2 cellular contexts compared by ENCODE assay signal in genomic region chr6:6583836-6584235, GRCh38.
TF ChIP-seq lines count a peak whose summit lies in the region.

No MANE protein-coding gene starts in this region.

TF ChIP-seq in HepG2, 621 proteins besides CTCF, POLR2A, EP300 and RAD21:
- TF ChIP-seq GABPB1 (CRISPR knock-in tag; IDR thresholded peaks at IDR 0.05) (peak; percentile 41; the same call in 1 of the 2 replicates), GABPA (IDR thresholded peaks at IDR 0.05; ENCODE audit: low read depth, low read length) (peak; percentile 52), GABPA (CRISPR knock-in tag; IDR thresholded peaks at IDR 0.05; ENCODE audit: low read depth) (peak; percentile 73), SALL1 (CRISPR knock-in tag; IDR thresholded peaks at IDR 0.05) (no peak), HNRNPH1 (optimal IDR thresholded peaks at IDR 0.05; ENCODE audit: low read depth, low read length) (no peak)

TF ChIP-seq in HEK293, 187 proteins besides CTCF, POLR2A, EP300 and RAD21:
- TF ChIP-seq ZBTB11 (tag by site-specific recombination; conservative IDR thresholded peaks at IDR 0.05; ENCODE audit: low read depth) = peak; percentile 90
- TF ChIP-seq ZSCAN5A (tag by site-specific recombination; IDR thresholded peaks at IDR 0.05) = no peak
